In the genomic region with DNA sequence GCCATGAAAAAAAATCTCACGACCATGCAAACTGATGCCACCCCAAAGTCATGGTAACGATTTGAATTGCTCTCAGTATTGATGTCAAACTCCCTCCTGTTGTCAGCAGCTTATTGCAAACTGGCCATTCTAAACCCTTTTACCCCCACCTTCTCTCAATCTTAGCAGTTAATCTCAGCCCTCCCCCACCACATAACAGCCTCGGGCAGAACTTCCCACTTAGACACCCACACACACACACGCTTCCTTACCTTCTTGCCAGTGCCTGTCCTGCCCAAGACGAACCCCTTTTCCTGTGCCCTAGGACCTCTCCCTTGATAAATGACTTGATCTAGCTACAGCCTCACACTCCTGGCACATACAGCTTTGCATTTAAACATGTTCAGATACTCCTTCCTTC, we compare ENCODE assay signal across 18 cellular contexts.
"Had no signal": no experiment of that assay in that cellular context is flagged by ENCODE, and none has a peak within 500 bp of the region (broad histone marks: within the 10 kb centered on the region; RNA-seq: fewer than 3 reads in every experiment).

No MANE protein-coding gene starts in this region.

- ATAC-seq: activated CD8-positive, alpha-beta T cell treated with anti-CD3 and anti-CD28 coated beads, Interleukin-2, amount 10 ng/mL, durations not matched to agents 7 days and 5 days; foreskin keratinocyte; natural killer cell; upper lobe of right lung had no signal

- H3K27me3 ChIP-seq: foreskin keratinocyte, upper lobe of right lung had no signal

- H3K4me3 ChIP-seq: left ventricle myocardium inferior, upper lobe of right lung had no signal

- H3K27ac ChIP-seq: foreskin keratinocyte, left ventricle myocardium inferior, upper lobe of right lung, VCaP had no signal

- H3K36me3 ChIP-seq: upper lobe of right lung had no signal

- FAIRE-seq: endometrium had no signal

- H3K4me1 ChIP-seq: left ventricle myocardium inferior, upper lobe of right lung had no signal

- DNase-seq: activated CD4-positive, alpha-beta T cell treated with anti-CD3 and anti-CD28 coated beads for 1 hour; activated CD4-positive, alpha-beta T cell treated with anti-CD3 and anti-CD28 coated beads, Interleukin-2, amount 50 U/mL, for 1 hour; activated CD8-positive, alpha-beta T cell treated with anti-CD3 and anti-CD28 coated beads, Interleukin-2, amount 10 ng/mL, durations not matched to agents 7 days and 5 days; activated gamma-delta T cell treated with Interleukin-2 at 50 U/mL for 16 hours; aorta; caudate nucleus; effector CD4-positive, alpha-beta T cell; foreskin keratinocyte; kidney glomerular epithelial cell; left ventricle myocardium inferior; mammary epithelial cell; midbrain; natural killer cell; stimulated activated CD4-positive, alpha-beta T cell treated with anti-CD3 and anti-CD28 coated beads, Interleukin-2, amount 100 ng/mL, for 48 hours; stimulated activated naive CD4-positive, alpha-beta T cell; upper lobe of right lung had no signal
